1 cellular context compared by ENCODE assay signal in the genomic region with DNA sequence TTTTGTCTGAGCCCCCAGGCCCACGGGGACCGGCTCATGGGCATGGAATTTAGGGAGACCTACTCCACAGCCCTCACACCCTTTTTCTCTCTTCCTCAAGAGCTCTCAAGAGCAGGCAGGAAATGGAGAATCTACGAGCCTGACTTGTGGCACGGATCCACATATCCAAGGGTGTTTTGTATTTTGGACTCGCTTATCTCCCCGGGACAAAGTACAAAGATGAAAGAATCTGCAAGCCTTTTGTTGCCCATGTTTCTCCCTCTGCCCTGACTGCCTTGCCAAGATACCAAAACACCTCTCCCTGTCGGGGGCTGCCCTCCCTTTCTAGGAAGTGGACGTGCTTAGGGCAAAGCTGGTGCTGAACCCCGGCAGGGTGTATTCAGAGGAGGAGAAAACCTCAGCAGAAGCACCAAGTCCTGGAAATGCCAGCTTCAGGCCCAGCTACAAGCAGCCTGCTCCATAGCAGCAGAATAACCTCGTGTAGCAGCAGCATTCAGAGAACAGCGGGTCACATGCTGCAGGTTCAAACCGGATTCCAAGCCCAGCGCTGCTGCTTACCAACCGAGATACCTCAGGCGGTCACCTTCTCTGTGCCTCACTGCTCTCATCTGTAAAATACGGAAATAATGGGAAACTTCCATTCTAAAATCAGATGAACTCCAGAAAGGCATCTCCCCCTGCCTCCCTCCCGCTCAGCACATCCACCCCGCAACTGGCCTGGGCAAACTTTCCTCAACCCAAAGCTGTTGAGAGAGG.
TF ChIP-seq lines count a peak whose summit lies in the region.

No MANE protein-coding gene starts in this region.

TF ChIP-seq in H1, 55 proteins besides CTCF, POLR2A, EP300 and RAD21:
- TF ChIP-seq, protein P1, sequence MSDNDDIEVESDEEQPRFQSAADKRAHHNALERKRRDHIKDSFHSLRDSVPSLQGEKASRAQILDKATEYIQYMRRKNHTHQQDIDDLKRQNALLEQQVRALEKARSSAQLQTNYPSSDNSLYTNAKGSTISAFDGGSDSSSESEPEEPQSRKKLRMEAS (IDR thresholded peaks at IDR 0.05) = peak; percentile 53
- TF ChIP-seq RXRA (IDR thresholded peaks at IDR 0.05; ENCODE audit: insufficient read depth, low read depth, low read length) = no peak
- TF ChIP-seq MAFK (IDR thresholded peaks at IDR 0.05; ENCODE audit: low read depth, low read length) = no peak
- TF ChIP-seq CEBPB (IDR thresholded peaks at IDR 0.05; ENCODE audit: low read depth, low read length) = no peak
- no peak for TF ChIP-seq SP2 (IDR thresholded peaks at IDR 0.05; ENCODE audit: low read length)
- TF ChIP-seq, protein P2, sequence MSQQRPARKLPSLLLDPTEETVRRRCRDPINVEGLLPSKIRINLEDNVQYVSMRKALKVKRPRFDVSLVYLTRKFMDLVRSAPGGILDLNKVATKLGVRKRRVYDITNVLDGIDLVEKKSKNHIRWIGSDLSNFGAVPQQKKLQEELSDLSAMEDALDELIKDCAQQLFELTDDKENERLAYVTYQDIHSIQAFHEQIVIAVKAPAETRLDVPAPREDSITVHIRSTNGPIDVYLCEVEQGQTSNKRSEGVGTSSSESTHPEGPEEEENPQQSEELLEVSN (IDR thresholded peaks at IDR 0.05) = peak; percentile 41; the same call in 1 of the 2 replicates
- peak; percentile 18; the same call in 1 of the 2 replicates for TF ChIP-seq KDM1A (IDR thresholded peaks at IDR 0.05; ENCODE audit: borderline replicate concordance, low read length)
- no peak for TF ChIP-seq RNF2 (IDR thresholded peaks at IDR 0.05; ENCODE audit: borderline replicate concordance, low read depth, low read length, missing control alignments, poor library complexity, severe bottlenecking)
- no peak for TF ChIP-seq TAF7 (optimal IDR thresholded peaks at IDR 0.05; ENCODE audit: borderline replicate concordance, low read depth, low read length)
- TF ChIP-seq PHF8 (conservative IDR thresholded peaks at IDR 0.05; ENCODE audit: low read depth, low read length) = no peak
